ENCODE assay signal across 9 cellular contexts in the genomic region with DNA sequence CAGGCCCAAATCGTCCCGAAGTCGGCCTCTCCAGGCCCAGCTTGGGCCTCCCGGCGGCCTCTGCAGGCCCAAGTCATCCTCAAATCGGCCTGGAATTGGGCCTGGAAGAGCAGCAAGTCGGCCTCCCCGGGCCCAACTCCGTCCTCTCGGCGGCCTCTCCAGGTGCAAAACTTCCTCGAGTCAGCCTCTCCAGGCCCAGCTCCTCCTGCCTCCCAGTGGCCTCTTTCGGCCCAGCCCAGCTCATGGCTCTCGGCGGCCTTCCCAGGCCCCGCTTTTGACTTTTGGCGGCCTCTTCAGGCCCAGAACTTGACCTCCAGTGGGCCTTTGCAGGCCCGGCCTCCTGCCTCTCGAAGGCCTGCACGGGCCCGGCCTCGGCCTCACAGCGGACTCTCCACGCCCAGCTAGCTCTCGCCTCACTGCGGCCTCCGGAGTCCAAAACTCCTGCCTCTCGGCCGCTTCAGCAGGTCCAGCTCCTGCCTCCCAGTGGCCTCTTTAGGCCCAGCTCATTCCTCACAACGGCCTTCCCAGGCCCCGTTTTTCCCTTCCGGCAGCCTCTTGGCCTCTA. TPM values are rescaled to one million over a fixed set of nuclear protein-coding genes. Genes with fewer than 3 reads are reported as not detected.
"Had no signal": no experiment of that assay in that cellular context is flagged by ENCODE, and none has a peak within 500 bp of the region (broad histone marks: within the 10 kb centered on the region; RNA-seq: fewer than 3 reads in every experiment).

No MANE protein-coding gene starts in this region.

RNA-seq across cellular contexts. Expression of a gene that starts 26.1 kb away (rescaled TPM):
- total RNA-seq: OCI-LY7, SK-MEL-5 had no signal

RNA-seq across cellular contexts. Expression of a gene that starts 33.0 kb away (rescaled TPM):
- total RNA-seq: OCI-LY7, Peyer's patch, Right ventricle myocardium inferior, Right ventricle myocardium superior, RPMI7951, SJCRH30, SJSA1, SK-MEL-5 had no signal
- polyA plus RNA-seq: SK-N-SH had no signal
